ENCODE assay signal across 10 cellular contexts in genomic region chr20:10502098-10502526, GRCh38.
DNase-seq lines count a peak whose midpoint lies in the region; ATAC-seq, FAIRE-seq and TF ChIP-seq lines count a peak whose summit lies in the region.
"Had no signal": no experiment of that assay in that cellular context is flagged by ENCODE, and none has a peak within 500 bp of the region (broad histone marks: within the 10 kb centered on the region; RNA-seq: fewer than 3 reads in every experiment).

No MANE protein-coding gene starts in this region.

- intact Hi-C loops in kidney (cut with DNase I) = no loop called here

- no peaks in the 10 kb centered on the region for H3K36me3 ChIP-seq in subcutaneous abdominal adipose tissue (ENCODE audit: control insufficient read depth in 5 of 5, insufficient read depth in 5 of 5, low read length in 5 of 5)
- H3K36me3 ChIP-seq in kidney (ENCODE audit: control insufficient read depth in 1 of 2, insufficient read depth in 2 of 2, low read length in 2 of 2) = no peaks in the 10 kb centered on the region
- H3K36me3 ChIP-seq: tibial artery had no signal

- H3K4me1 Mint-ChIP-seq in T-cell = peaks cover 26 to 46% (median 38%) of the 10 kb centered on the region in 3 donors

- H3K27me3 Mint-ChIP-seq in T-cell = no peaks in the 10 kb centered on the region

- CTCF ChIA-PET in T-cell (lab: Charles Lee) = no interaction called here

- H3K4me3 Mint-ChIP-seq in T-cell = peak overlapping the region; percentile 80 to 87 (median 81)

- ATAC-seq in T-cell (replicated peaks in 1 of 4) (peak; percentile 72 to 84 (median 79)), HG02623 (IDR thresholded peaks at IDR 0.05; ENCODE audit: unreplicated experiment) (no peak)
- ATAC-seq: left lobe of liver had no signal

- H3K9me3 ChIP-seq in subcutaneous abdominal adipose tissue (ENCODE audit: control insufficient read depth in 5 of 5, low read length in 5 of 5) (no peaks in the 10 kb centered on the region), kidney (ENCODE audit: control insufficient read depth in 1 of 2, low read length in 2 of 2) (no peaks in the 10 kb centered on the region)
- H3K9me3 ChIP-seq: tibial artery had no signal

- no peaks in the 10 kb centered on the region for H3K27me3 ChIP-seq in subcutaneous abdominal adipose tissue (ENCODE audit: control insufficient read depth in 5 of 5, insufficient read depth in 4 of 5, low read length in 5 of 5)
- H3K27me3 ChIP-seq: tibial artery had no signal

- H3K4me1 ChIP-seq in subcutaneous abdominal adipose tissue (ENCODE audit: control insufficient read depth in 5 of 5, insufficient read depth in 5 of 5, low read length in 5 of 5) = peaks cover 0 to 46% (median 44%) of the 10 kb centered on the region in 5 donors
- peaks cover 0 to 7% of the 10 kb centered on the region in 2 donors for H3K4me1 ChIP-seq in kidney (ENCODE audit: control insufficient read depth in 1 of 2, insufficient read depth in 1 of 2, low read depth in 1 of 2, low read length in 2 of 2)

- peak overlapping the region; percentile 94 to 98 for H3K27ac Mint-ChIP-seq in T-cell

- H3K36me3 Mint-ChIP-seq in T-cell = no peaks in the 10 kb centered on the region

- TF ChIP-seq CTCF in coronary artery (IDR thresholded peaks at IDR 0.05) (no peak), kidney (IDR thresholded peaks at IDR 0.05; ENCODE audit: borderline replicate concordance, extremely low read depth, insufficient read depth) (no peak)

- H3K27ac ChIP-seq in coronary artery (no peak overlapping the region), subcutaneous abdominal adipose tissue (ENCODE audit: low read depth, low read length) (no peak overlapping the region), kidney (ENCODE audit: low read depth in 2 of 2, low read length in 2 of 2) (no peak overlapping the region)
- H3K27ac ChIP-seq: tibial artery had no signal

- no peaks in the 10 kb centered on the region for H3K9me3 Mint-ChIP-seq in T-cell

- H3K9ac ChIP-seq in subcutaneous abdominal adipose tissue (ENCODE audit: low read length in 5 of 5) (peak overlapping the region in 1 of 5 donors; percentile 2), kidney (ENCODE audit: low read length in 2 of 2) (no peak overlapping the region)

- no peak for FAIRE-seq in kidney (lab: Jason Lieb, UNC)

- DNase-seq in activated T-cell treated with anti-CD3 and anti-CD28 coated beads for 24 hours (ENCODE audit: low read depth) (peak; percentile 8), activated T-cell treated with anti-CD3 and anti-CD28 coated beads for 4 hours (no peak), T-cell (peak in 3 of 34 experiments; percentile 4 to 14 (median 10)), coronary artery (ENCODE audit: low spot score) (no peak), kidney (no peak), NCI-H446 treated with DMSO at 0.1 percent for 48 hours (lab: John Stamatoyannopoulos, UW) (no peak)
- DNase-seq: tibial artery had no signal

- POLR2A ChIA-PET in T-cell (lab: Charles Lee) = no interaction called here

- H3K4me3 ChIP-seq in coronary artery (peak overlapping the region; percentile 33), subcutaneous abdominal adipose tissue (ENCODE audit: low read depth in 1 of 5, low read length in 5 of 5) (peak overlapping the region; percentile 24 to 55 (median 37)), kidney (ENCODE audit: low read length in 2 of 2) (no peak overlapping the region)
- H3K4me3 ChIP-seq: tibial artery had no signal

Comparison
In these comparisons a context has a peak if more than half of its experiments do, and no peak if none do; other contexts are left out.
1. H3K4me3 ChIP-seq: peak in coronary artery (single experiment) and subcutaneous abdominal adipose tissue (5 of 5); none in kidney (0 of 2).